ENCODE assay signal across 1 cellular context in genomic region chr2:222859786-222860726, GRCh38.
TF ChIP-seq lines count a peak whose summit lies in the region.

No MANE protein-coding gene starts in this region.

TF ChIP-seq in HepG2, 621 proteins besides CTCF, POLR2A, EP300 and RAD21 (continued from another document and continues in another):
- peak; percentile 69 for TF ChIP-seq PAXIP1 (CRISPR knock-in tag; conservative IDR thresholded peaks at IDR 0.05)
- no peak for TF ChIP-seq MLXIP (CRISPR knock-in tag; IDR thresholded peaks at IDR 0.05; ENCODE audit: borderline replicate concordance)
- no peak for TF ChIP-seq ZBTB34 (CRISPR knock-in tag; IDR thresholded peaks at IDR 0.05)
- no peak for TF ChIP-seq MATR3 (CRISPR knock-in tag; IDR thresholded peaks at IDR 0.05)
- no peak for TF ChIP-seq SNAPC2 (CRISPR knock-in tag; IDR thresholded peaks at IDR 0.05)
- no peak for TF ChIP-seq PHF5A (CRISPR knock-in tag; IDR thresholded peaks at IDR 0.05; ENCODE audit: low read depth, unreplicated experiment)
- TF ChIP-seq ZSCAN22 (CRISPR knock-in tag; IDR thresholded peaks at IDR 0.05), result no peak
- TF ChIP-seq POLR2AphosphoS5 (IDR thresholded peaks at IDR 0.05; ENCODE audit: low read depth, low read length), result no peak
- no peak for TF ChIP-seq NONO (IDR thresholded peaks at IDR 0.05)
- no peak for TF ChIP-seq NONO (CRISPR knock-in tag; conservative IDR thresholded peaks at IDR 0.05)
- no peak for TF ChIP-seq ZNF101 (CRISPR knock-in tag; IDR thresholded peaks at IDR 0.05; ENCODE audit: borderline replicate concordance, low read depth)
- no peak for TF ChIP-seq ZNF777 (CRISPR knock-in tag; IDR thresholded peaks at IDR 0.05)
- no peak for TF ChIP-seq EED (CRISPR knock-in tag; IDR thresholded peaks at IDR 0.05)
- no peak for TF ChIP-seq AGO2 (optimal IDR thresholded peaks at IDR 0.05; ENCODE audit: low read depth, low read length)
- TF ChIP-seq ZSCAN5A (CRISPR knock-in tag; IDR thresholded peaks at IDR 0.05; ENCODE audit: borderline replicate concordance), result no peak
- TF ChIP-seq CREBL2 (CRISPR knock-in tag; IDR thresholded peaks at IDR 0.05; ENCODE audit: borderline replicate concordance), result no peak
- TF ChIP-seq ZNF543 (CRISPR knock-in tag; IDR thresholded peaks at IDR 0.05), result peak; percentile 45; the same call in 1 of the 2 replicates
- no peak for TF ChIP-seq THAP8 (CRISPR knock-in tag; IDR thresholded peaks at IDR 0.05; ENCODE audit: borderline replicate concordance)
- no peak for TF ChIP-seq ZBTB14 (CRISPR knock-in tag; IDR thresholded peaks at IDR 0.05)
- no peak for TF ChIP-seq SMAD1 (CRISPR knock-in tag; IDR thresholded peaks at IDR 0.05; ENCODE audit: borderline replicate concordance, low read depth)
- TF ChIP-seq ZNF280D (CRISPR knock-in tag; IDR thresholded peaks at IDR 0.05), result no peak
- no peak; the same call in 1 of the 2 replicates for TF ChIP-seq AFF4 (CRISPR knock-in tag; IDR thresholded peaks at IDR 0.05)
- TF ChIP-seq FOXA1 (IDR thresholded peaks at IDR 0.05), result no peak
- no peak for TF ChIP-seq FOXA1 (CRISPR knock-in tag; IDR thresholded peaks at IDR 0.05)
- no peak for TF ChIP-seq ZNF382 (CRISPR knock-in tag; IDR thresholded peaks at IDR 0.05; ENCODE audit: borderline replicate concordance)
- TF ChIP-seq ZFP36 (IDR thresholded peaks at IDR 0.05; ENCODE audit: borderline replicate concordance, low read depth, low read length, partially characterized antibody), result no peak
- no peak for TF ChIP-seq ZNF616 (CRISPR knock-in tag; IDR thresholded peaks at IDR 0.05; ENCODE audit: low read depth)
- no peak for TF ChIP-seq TGIF2 (CRISPR knock-in tag; IDR thresholded peaks at IDR 0.05)
- no peak for TF ChIP-seq ZBTB26 (CRISPR knock-in tag; IDR thresholded peaks at IDR 0.05; ENCODE audit: borderline replicate concordance)
- TF ChIP-seq STAT5B (CRISPR knock-in tag; IDR thresholded peaks at IDR 0.05), result 0 out of 2 replicates have a peak, but pooled peaks have one; percentile 22
- TF ChIP-seq MTA3 (CRISPR knock-in tag; IDR thresholded peaks at IDR 0.05), result no peak
- TF ChIP-seq ZNF879 (CRISPR knock-in tag; IDR thresholded peaks at IDR 0.05), result no peak
- no peak for TF ChIP-seq ZNF350 (CRISPR knock-in tag; IDR thresholded peaks at IDR 0.05; ENCODE audit: borderline replicate concordance, low read depth)
- no peak for TF ChIP-seq ZNF782 (CRISPR knock-in tag; IDR thresholded peaks at IDR 0.05; ENCODE audit: borderline replicate concordance)
- no peak for TF ChIP-seq SCMH1 (CRISPR knock-in tag; IDR thresholded peaks at IDR 0.05; ENCODE audit: borderline replicate concordance)
- no peak for TF ChIP-seq MIER2 (CRISPR knock-in tag; IDR thresholded peaks at IDR 0.05)
- TF ChIP-seq RNF2 (conservative IDR thresholded peaks at IDR 0.05; ENCODE audit: low read depth), result no peak
- no peak for TF ChIP-seq KDM4B (CRISPR knock-in tag; IDR thresholded peaks at IDR 0.05)
- TF ChIP-seq KLF12 (CRISPR knock-in tag; IDR thresholded peaks at IDR 0.05; ENCODE audit: borderline replicate concordance), result no peak
- no peak for TF ChIP-seq ZBTB25 (CRISPR knock-in tag; IDR thresholded peaks at IDR 0.05)
- TF ChIP-seq ZNF605 (CRISPR knock-in tag; IDR thresholded peaks at IDR 0.05), result no peak
- no peak for TF ChIP-seq NFE2L2 (IDR thresholded peaks at IDR 0.05; ENCODE audit: low read length)
- no peak for TF ChIP-seq ZNF713 (CRISPR knock-in tag; IDR thresholded peaks at IDR 0.05)
